10 cellular contexts compared by ENCODE assay signal in the genomic region with DNA sequence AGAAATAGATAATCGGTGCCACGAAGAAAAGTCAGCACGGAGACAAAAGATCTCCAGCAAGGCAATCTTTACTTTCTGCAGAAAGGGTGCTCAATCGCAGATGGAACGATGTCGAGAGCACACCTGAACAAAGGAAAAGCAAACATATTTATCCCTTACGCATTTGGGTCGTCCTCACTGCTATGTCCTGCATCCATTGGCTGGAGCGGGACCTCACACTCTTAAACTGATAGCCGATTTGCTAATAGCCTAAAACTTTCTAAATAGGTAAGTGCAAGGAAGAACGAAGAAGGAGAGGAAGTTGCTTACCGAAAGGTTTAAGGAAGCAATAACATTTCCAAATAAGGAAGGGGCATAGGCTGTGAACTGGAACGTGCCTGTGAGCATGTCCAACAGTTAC. TPM values are rescaled to one million over a fixed set of nuclear protein-coding genes. Genes with fewer than 3 reads are reported as not detected.
DNase-seq lines count a peak whose midpoint lies in the region; ATAC-seq, FAIRE-seq and TF ChIP-seq lines count a peak whose summit lies in the region.
"Had no signal": no experiment of that assay in that cellular context is flagged by ENCODE, and none has a peak within 500 bp of the region (broad histone marks: within the 10 kb centered on the region; RNA-seq: fewer than 3 reads in every experiment).

No MANE protein-coding gene starts in this region.

- H3K27ac ChIP-seq in liver (ENCODE audit: low read depth in 1 of 2, low read length in 2 of 2) (peak overlapping the region; percentile 89 to 91), HepG2 (ENCODE audit: extremely low read length, insufficient read depth, low read length) (no peak overlapping the region), A673 (ENCODE audit: low read depth, low read length, poor library complexity, severe bottlenecking) (no peak overlapping the region)

- no peak overlapping the region for H3K9ac ChIP-seq in liver (ENCODE audit: low read depth in 1 of 2, low read length in 2 of 2)
- no peak overlapping the region for H3K9ac ChIP-seq in HepG2 (ENCODE audit: insufficient read depth, low read depth, low read length)

- FAIRE-seq in HepG2 (lab: Jason Lieb, UNC): no peak
- FAIRE-seq: endometrium, TTC549 had no signal

- H3K4me1 ChIP-seq in liver (ENCODE audit: control insufficient read depth in 4 of 4, insufficient read depth in 4 of 4, low read length in 3 of 4) (peaks cover 7 to 19% (median 13%) of the 10 kb centered on the region in 4 donors), HepG2 (ENCODE audit: insufficient read depth, low read length) (peaks cover 28% of the 10 kb centered on the region), A673 (ENCODE audit: insufficient read depth, low read length, poor library complexity, severe bottlenecking) (peaks cover 8% of the 10 kb centered on the region)

- TF ChIP-seq CTCF in liver (IDR thresholded peaks at IDR 0.05; ENCODE audit: low read depth, low read length, missing input control) (no peak), HepG2 (CRISPR knock-in tag; IDR thresholded peaks at IDR 0.05) (no peak), A673 (conservative IDR thresholded peaks at IDR 0.05; ENCODE audit: low read depth, low read length) (no peak)

- H3K27me3 ChIP-seq in liver (ENCODE audit: control insufficient read depth in 4 of 4, insufficient read depth in 4 of 4, low read length in 3 of 4): no peaks in the 10 kb centered on the region
- H3K27me3 ChIP-seq in HepG2 (ENCODE audit: control insufficient read depth in 1 of 2, insufficient read depth in 2 of 2, low read length in 2 of 2): no peaks in the 10 kb centered on the region; a peak in 1 of 5 replicates
- H3K27me3 ChIP-seq in A673 (replicated peaks; ENCODE audit: insufficient read depth, low read depth, low read length, poor library complexity): no peaks in the 10 kb centered on the region

- no peak for ATAC-seq in HepG2
- ATAC-seq in memory B cell (ENCODE audit: low read depth): no peak
- ATAC-seq in GM18520 (IDR thresholded peaks at IDR 0.05; ENCODE audit: unreplicated experiment): no peak

- H3K79me2 ChIP-seq in HepG2 (ENCODE audit: insufficient read depth, low read length): peaks cover 33% of the 10 kb centered on the region

- no peak for TF ChIP-seq POLR2A in HepG2 (IDR thresholded peaks at IDR 0.05; ENCODE audit: insufficient read depth in 1 of 2, low read depth in 2 of 2, low read length in 2 of 2)

- intact Hi-C loops in HepG2 (cut with micrococcal nuclease; ENCODE audit: unreplicated experiment): no loop called here
- intact Hi-C loops in activated T-helper 1 cell treated with anti-CD3 and anti-CD28 coated beads, Interleukin-12 subunit alpha, Interleukin-12 subunit beta, Interleukin-2, Interleukin-4 antibody, amounts not matched to agents 30 ng/mL and 10 ng/mL and 1 ng/mL, durations not matched to agents 14 hours and 24 hours and 36 hours (cut with micrococcal nuclease): loop anchor here (2.0 to 10.0 kb wide), 3 partner anchors 14 to 1306 kb away; a partner anchor contains a TSS
- intact Hi-C loops in A673 (cut with micrococcal nuclease; ENCODE audit: unreplicated experiment): no loop called here

- H3K4me2 ChIP-seq in HepG2 (ENCODE audit: low read depth, low read length): no peak overlapping the region

- no peaks in the 10 kb centered on the region for H3K27me3 Mint-ChIP-seq in activated T-helper 1 cell treated with anti-CD3 and anti-CD28 coated beads, Interleukin-12 subunit alpha, Interleukin-12 subunit beta, Interleukin-2, Interleukin-4 antibody, amounts not matched to agents 30 ng/mL and 10 ng/mL and 1 ng/mL, durations not matched to agents 14 hours and 24 hours and 36 hours (ENCODE audit: insufficient read depth)
- no peaks in the 10 kb centered on the region for H3K27me3 Mint-ChIP-seq in memory B cell

- CTCF ChIA-PET in HepG2 (lab: Yijun Ruan, JAX; ENCODE audit: low intra/inter-chr PET ratio, low total read pairs) (no interaction called here), A673 (lab: Charles Lee) (no interaction called here)

- TF ChIP-seq RAD21 in liver (IDR thresholded peaks at IDR 0.05) (no peak), HepG2 (CRISPR knock-in tag; IDR thresholded peaks at IDR 0.05) (no peak)

- no peak overlapping the region for H2AFZ ChIP-seq in HepG2 (ENCODE audit: low read length)

- H3K36me3 Mint-ChIP-seq in activated T-helper 1 cell treated with anti-CD3 and anti-CD28 coated beads, Interleukin-12 subunit alpha, Interleukin-12 subunit beta, Interleukin-2, Interleukin-4 antibody, amounts not matched to agents 30 ng/mL and 10 ng/mL and 1 ng/mL, durations not matched to agents 14 hours and 24 hours and 36 hours (ENCODE audit: low read depth): peaks cover 3% of the 10 kb centered on the region
- peaks cover 6% of the 10 kb centered on the region for H3K36me3 Mint-ChIP-seq in memory B cell

- peak overlapping the region; percentile 94 for H3K27ac Mint-ChIP-seq in activated T-helper 1 cell treated with anti-CD3 and anti-CD28 coated beads, Interleukin-12 subunit alpha, Interleukin-12 subunit beta, Interleukin-2, Interleukin-4 antibody, amounts not matched to agents 30 ng/mL and 10 ng/mL and 1 ng/mL, durations not matched to agents 14 hours and 24 hours and 36 hours
- H3K27ac Mint-ChIP-seq in memory B cell: peak overlapping the region; percentile 90

- H3K9me3 ChIP-seq in liver (ENCODE audit: control insufficient read depth in 4 of 4, low read length in 3 of 4) (no peaks in the 10 kb centered on the region), HepG2 (ENCODE audit: low read length) (no peaks in the 10 kb centered on the region), A673 (ENCODE audit: low read depth, low read length, poor library complexity, severe bottlenecking) (no peaks in the 10 kb centered on the region)

- in situ Hi-C loops in HepG2 (cut with HindIII; ENCODE audit: extremely low pct_ligation_motif_present, low pct_unique_long_range_greater_than_20kb): loop anchor here (25.0 kb wide), 1 partner anchor 333 kb away; no protein-coding TSS in a partner anchor

- no peak for DNase-seq in HepG2 (ENCODE audit: low spot score)
- no peak for DNase-seq in activated T-helper 1 cell treated with anti-CD3 and anti-CD28 coated beads, Interleukin-12 subunit alpha, Interleukin-12 subunit beta, Interleukin-2, Interleukin-4 antibody, amounts not matched to agents 30 ng/mL and 10 ng/mL and 1 ng/mL, durations not matched to agents 14 hours and 24 hours and 36 hours (ENCODE audit: low spot score)
- no peak for DNase-seq in memory B cell (ENCODE audit: low spot score in 2 of 2)
- no peak for DNase-seq in C1 segment of cervical spinal cord (lab: John Stamatoyannopoulos, UW)
- no peak for DNase-seq in NCI-H2227 treated with DMSO at 0.1 percent for 48 hours (lab: John Stamatoyannopoulos, UW)
- DNase-seq in A673 (ENCODE audit: low spot score): no peak

- H3K4me1 Mint-ChIP-seq in activated T-helper 1 cell treated with anti-CD3 and anti-CD28 coated beads, Interleukin-12 subunit alpha, Interleukin-12 subunit beta, Interleukin-2, Interleukin-4 antibody, amounts not matched to agents 30 ng/mL and 10 ng/mL and 1 ng/mL, durations not matched to agents 14 hours and 24 hours and 36 hours (ENCODE audit: low read depth): peaks cover 37% of the 10 kb centered on the region
- H3K4me1 Mint-ChIP-seq in memory B cell: peaks cover 17% of the 10 kb centered on the region

- WGBS in liver: 92% methylated on average over 13 of the region's 13 CpGs
- WGBS in HepG2 (ENCODE audit: low lambda C conversion rate): 95% methylated on average over 13 of the region's 13 CpGs

- H3K4me3 Mint-ChIP-seq in activated T-helper 1 cell treated with anti-CD3 and anti-CD28 coated beads, Interleukin-12 subunit alpha, Interleukin-12 subunit beta, Interleukin-2, Interleukin-4 antibody, amounts not matched to agents 30 ng/mL and 10 ng/mL and 1 ng/mL, durations not matched to agents 14 hours and 24 hours and 36 hours: peak overlapping the region; percentile 91
- H3K4me3 Mint-ChIP-seq in memory B cell: peak overlapping the region; percentile 91

- H3K4me3 ChIP-seq in liver (ENCODE audit: low read depth in 1 of 3, low read length in 3 of 3): no peak overlapping the region
- no peak overlapping the region for H3K4me3 ChIP-seq in HepG2 (replicated peaks in 1 of 3; ENCODE audit: insufficient read depth in 1 of 3, low read depth in 2 of 3, low read length in 3 of 3)
- no peak overlapping the region for H3K4me3 ChIP-seq in A673 (ENCODE audit: low read depth, low read length, poor library complexity, severe bottlenecking)

- H3K36me3 ChIP-seq in liver (ENCODE audit: control insufficient read depth in 4 of 4, insufficient read depth in 3 of 4, low read depth in 1 of 4, low read length in 3 of 4): no peaks in the 10 kb centered on the region
- no peaks in the 10 kb centered on the region; a peak in 3 of 5 replicates for H3K36me3 ChIP-seq in HepG2 (replicated peaks in 1 of 2; ENCODE audit: control insufficient read depth in 1 of 2, insufficient read depth in 2 of 2, low read length in 2 of 2)
- no peaks in the 10 kb centered on the region for H3K36me3 ChIP-seq in A673 (ENCODE audit: insufficient read depth, low read length, poor library complexity, severe bottlenecking)

- BruUV-seq in HepG2 (replicated peaks; lab: Mats Ljungman, UMichigan) (no TSS peak), A673 (replicated peaks; lab: Mats Ljungman, UMichigan) (no TSS peak)

- POLR2A ChIA-PET in HepG2 (lab: Yijun Ruan, JAX): interaction anchor here (1.4 to 1.9 kb wide), 2 partner anchors 14 to 40 kb away, joined by 4 to 12 read pairs; no protein-coding TSS in a partner anchor
- POLR2A ChIA-PET in A673 (lab: Charles Lee; ENCODE audit: low non-redundant PET): no interaction called here

- TF ChIP-seq EP300 in HepG2 (IDR thresholded peaks at IDR 0.05; ENCODE audit: low read depth in 2 of 2, low read length in 2 of 2) (no peak), HepG2 (CRISPR knock-in tag; IDR thresholded peaks at IDR 0.05; ENCODE audit: borderline replicate concordance) (no peak)

- H3K9me3 Mint-ChIP-seq in activated T-helper 1 cell treated with anti-CD3 and anti-CD28 coated beads, Interleukin-12 subunit alpha, Interleukin-12 subunit beta, Interleukin-2, Interleukin-4 antibody, amounts not matched to agents 30 ng/mL and 10 ng/mL and 1 ng/mL, durations not matched to agents 14 hours and 24 hours and 36 hours: no peaks in the 10 kb centered on the region
- no peaks in the 10 kb centered on the region for H3K9me3 Mint-ChIP-seq in memory B cell

- H4K20me1 ChIP-seq in HepG2 (ENCODE audit: insufficient read depth, low read length): no peaks in the 10 kb centered on the region; the same call in 1 of the 2 replicates

RNA-seq across cellular contexts. Expression of a gene that starts 1.2 kb away (rescaled TPM):
- total RNA-seq in liver (10 to 100 TPM; 12.6 to 16.3 TPM), HepG2 (2016; rRNA removed; fragmentation: Illumina TruSeq; extraction: Trizol) (17.4 and 17.6 TPM in 2 replicates), A673 (2021) (36.8 and 37.4 TPM in 2 replicates)
- polyA plus RNA-seq in liver (1 to 10 TPM; 4.2 to 7.5 TPM), HepG2 (2011; rRNA removed) (17.9 and 21.7 TPM in 2 replicates)
- total RNA-seq in HepG2 (2016; cell fraction: cytosol; rRNA removed; fragmentation: Illumina TruSeq; extraction: Trizol; ENCODE audit: low read depth): 12.5 and 13.3 TPM in 2 replicates
- 16.4 and 16.6 TPM in 2 replicates for total RNA-seq in HepG2 (2016; cell fraction: insoluble cytoplasmic fraction; rRNA removed; fragmentation: Illumina TruSeq; extraction: Trizol)
- total RNA-seq in HepG2 (2016; cell fraction: membrane; rRNA removed; fragmentation: Illumina TruSeq; extraction: Trizol): 11.1 and 12.6 TPM in 2 replicates
- total RNA-seq in HepG2 (2016; cell fraction: nucleus; rRNA removed; fragmentation: Illumina TruSeq; extraction: Trizol): 16.3 and 23.4 TPM in 2 replicates
- polyA plus RNA-seq in HepG2 (2011; cell fraction: cytosol; rRNA removed): 7.2 and 10.1 TPM in 2 replicates
- 15.4 and 16.5 TPM in 2 replicates for polyA plus RNA-seq in HepG2 (2011; cell fraction: nucleus; rRNA removed)
- polyA plus RNA-seq in HepG2 (2012): 11.1 TPM in 2 replicates
- polyA plus RNA-seq in HepG2 (2016; cell fraction: cytosol; fragmentation: Illumina TruSeq; extraction: Trizol; ENCODE audit: low read depth): 0.67 and 0.76 TPM in 2 replicates
- 12.2 and 12.9 TPM in 2 replicates for polyA plus RNA-seq in HepG2 (2016; cell fraction: insoluble cytoplasmic fraction; fragmentation: Illumina TruSeq; extraction: Trizol; ENCODE audit: low read depth)
- polyA plus RNA-seq in HepG2 (2016; cell fraction: membrane; fragmentation: Illumina TruSeq; extraction: Trizol; ENCODE audit: low read depth): 2.9 and 3.1 TPM in 2 replicates
- 19.8 and 23.6 TPM in 2 replicates for polyA plus RNA-seq in HepG2 (2016; cell fraction: nucleus; fragmentation: Illumina TruSeq; extraction: Trizol; ENCODE audit: insufficient read depth, low read depth)
- 24.1 and 55.5 TPM in 2 replicates for polyA minus RNA-seq in HepG2 (2011; rRNA and poly(A)+ RNA removed; ENCODE audit: low replicate concordance)
- 12.3 and 16.3 TPM in 2 replicates for polyA minus RNA-seq in HepG2 (2011; cell fraction: cytosol; rRNA and poly(A)+ RNA removed)
- 44.9 and 47.9 TPM in 2 replicates for polyA minus RNA-seq in HepG2 (2011; cell fraction: nucleus; rRNA and poly(A)+ RNA removed)
- total RNA-seq in activated T-helper 1 cell treated with anti-CD3 and anti-CD28 coated beads, Interleukin-12 subunit alpha, Interleukin-12 subunit beta, Interleukin-2, Interleukin-4 antibody, amounts not matched to agents 30 ng/mL and 10 ng/mL and 1 ng/mL, durations not matched to agents 14 hours and 24 hours and 36 hours: 38.8 and 39.3 TPM in 2 replicates

RNA-seq across cellular contexts. Expression of a gene that starts 30.4 kb away (rescaled TPM):
- total RNA-seq in liver: 10 to 100 TPM in 1 of 2 donors, 1 to 10 TPM in 1; 3.2 to 70.3 TPM
- polyA plus RNA-seq in liver: under 1 TPM; 0.36 to 0.50 TPM
- total RNA-seq in HepG2 (2016; rRNA removed; fragmentation: Illumina TruSeq; extraction: Trizol): 4.2 and 6.9 TPM in 2 replicates
- total RNA-seq in HepG2 (2016; cell fraction: cytosol; rRNA removed; fragmentation: Illumina TruSeq; extraction: Trizol; ENCODE audit: low read depth): 20.7 and 22.5 TPM in 2 replicates
- total RNA-seq in HepG2 (2016; cell fraction: insoluble cytoplasmic fraction; rRNA removed; fragmentation: Illumina TruSeq; extraction: Trizol): 3.7 and 4.5 TPM in 2 replicates
- 19.0 and 22.0 TPM in 2 replicates for total RNA-seq in HepG2 (2016; cell fraction: membrane; rRNA removed; fragmentation: Illumina TruSeq; extraction: Trizol)
- total RNA-seq in HepG2 (2016; cell fraction: nucleus; rRNA removed; fragmentation: Illumina TruSeq; extraction: Trizol): 3.8 and 4.8 TPM in 2 replicates
- polyA plus RNA-seq in HepG2 (2011; rRNA removed): 1.6 and 2.3 TPM in 2 replicates
- polyA plus RNA-seq in HepG2 (2011; cell fraction: cytosol; rRNA removed): 2.0 and 2.1 TPM in 2 replicates
- polyA plus RNA-seq in HepG2 (2011; cell fraction: nucleus; rRNA removed): 1.2 and 1.7 TPM in 2 replicates
- polyA plus RNA-seq in HepG2 (2012): 0.85 and 1.5 TPM in 2 replicates
- 1.7 and 2.4 TPM in 2 replicates for polyA plus RNA-seq in HepG2 (2016; cell fraction: cytosol; fragmentation: Illumina TruSeq; extraction: Trizol; ENCODE audit: low read depth)
- 3.3 and 4.8 TPM in 2 replicates for polyA plus RNA-seq in HepG2 (2016; cell fraction: insoluble cytoplasmic fraction; fragmentation: Illumina TruSeq; extraction: Trizol; ENCODE audit: low read depth)
- 3.4 and 3.5 TPM in 2 replicates for polyA plus RNA-seq in HepG2 (2016; cell fraction: membrane; fragmentation: Illumina TruSeq; extraction: Trizol; ENCODE audit: low read depth)
- polyA plus RNA-seq in HepG2 (2016; cell fraction: nucleus; fragmentation: Illumina TruSeq; extraction: Trizol; ENCODE audit: insufficient read depth, low read depth): 2.3 and 3.1 TPM in 2 replicates
- 3.0 and 67.6 TPM in 2 replicates for polyA minus RNA-seq in HepG2 (2011; rRNA and poly(A)+ RNA removed; ENCODE audit: low replicate concordance)
- polyA minus RNA-seq in HepG2 (2011; cell fraction: cytosol; rRNA and poly(A)+ RNA removed): 4.3 and 5.3 TPM in 2 replicates
- polyA minus RNA-seq in HepG2 (2011; cell fraction: nucleus; rRNA and poly(A)+ RNA removed): 3.3 and 5.2 TPM in 2 replicates
- 7.2 and 11.1 TPM in 2 replicates for total RNA-seq in activated T-helper 1 cell treated with anti-CD3 and anti-CD28 coated beads, Interleukin-12 subunit alpha, Interleukin-12 subunit beta, Interleukin-2, Interleukin-4 antibody, amounts not matched to agents 30 ng/mL and 10 ng/mL and 1 ng/mL, durations not matched to agents 14 hours and 24 hours and 36 hours
- total RNA-seq in A673 (2021): 5.8 and 6.8 TPM in 2 replicates

Comparison
In these comparisons a context has a peak if more than half of its experiments do, and no peak if none do; other contexts are left out.
1. H3K27ac ChIP-seq: peak in liver (2 of 2); none in HepG2 (single experiment) and A673 (single experiment).